8 cellular contexts compared by ENCODE assay signal in genomic region chr7:132577206-132578049, GRCh38. TPM values are rescaled to one million over a fixed set of nuclear protein-coding genes. Genes with fewer than 3 reads are reported as not detected.
A peak's percentile ranks its signal among the peaks of the same experiment; 100 is the strongest.
DNase-seq lines count a peak whose midpoint lies in the region; ATAC-seq, FAIRE-seq and TF ChIP-seq lines count a peak whose summit lies in the region.

No MANE protein-coding gene starts in this region.

- no peaks in the 10 kb centered on the region for H3K36me3 Mint-ChIP-seq in neural progenitor cell

- ATAC-seq in GM21528 (IDR thresholded peaks at IDR 0.05; ENCODE audit: low FRiP score, unreplicated experiment) = no peak

- H4K20me1 ChIP-seq in neural progenitor cell (ENCODE audit: low read depth) = peaks cover 31% of the 10 kb centered on the region

- H3K4me3 ChIP-seq in neural progenitor cell = peak overlapping the region; percentile 55

- peaks cover 2% of the 10 kb centered on the region for H3K9me3 Mint-ChIP-seq in neural progenitor cell

- H3K4me2 ChIP-seq in neural progenitor cell = peak overlapping the region; percentile 86

- H3F3A ChIP-seq in neural progenitor cell (ENCODE audit: low read depth) = peaks cover 27% of the 10 kb centered on the region

- H3K27ac ChIP-seq in VCaP (no peak overlapping the region; the same call in 1 of the 2 replicates), neural progenitor cell (no peak overlapping the region)

- H3K4me1 ChIP-seq in neural progenitor cell = peaks cover 40% of the 10 kb centered on the region

- no peaks in the 10 kb centered on the region for H3K79me2 ChIP-seq in neural progenitor cell (ENCODE audit: low read depth)

- no peak overlapping the region for H3K27ac Mint-ChIP-seq in neural progenitor cell

- peaks cover 83% of the 10 kb centered on the region for H3K27me3 ChIP-seq in neural progenitor cell

- peaks cover 36% of the 10 kb centered on the region for H3K4me1 Mint-ChIP-seq in neural progenitor cell

- TF ChIP-seq CTCF in VCaP (conservative IDR thresholded peaks at IDR 0.05) (peak; percentile 38; the same call in 1 of the 2 replicates), neural progenitor cell (IDR thresholded peaks at IDR 0.05) (peak; percentile 51)

- H3K9me3 ChIP-seq in neural progenitor cell (ENCODE audit: low read depth) = no peaks in the 10 kb centered on the region

- H3K9ac ChIP-seq in neural progenitor cell = no peak overlapping the region

- DNase-seq in C1 segment of cervical spinal cord (lab: John Stamatoyannopoulos, UW) (peak in 10 of 14 donors; percentile 15 to 66 (median 40)), Kasumi-1 (lab: John Stamatoyannopoulos, UW) (peak; percentile 66 to 76), frontal cortex (ENCODE audit: low spot score in 2 of 2) (peak; percentile 70 to 80), neural progenitor cell (ENCODE audit: low spot score) (peak; percentile 92), HTR-8/SVneo (ENCODE audit: insufficient read length, low spot score) (no peak), SIG-M5 treated with dmso at 0.1 percent for 504 hours (lab: John Stamatoyannopoulos, UW; ENCODE audit: unreplicated experiment) (no peak)

- H2AFZ ChIP-seq in neural progenitor cell (replicated peaks) = peak overlapping the region; percentile 97

- H3K36me3 ChIP-seq in neural progenitor cell = no peaks in the 10 kb centered on the region

- H3K27me3 Mint-ChIP-seq in neural progenitor cell (ENCODE audit: insufficient read depth, low read depth) = peaks cover 50% of the 10 kb centered on the region

- FAIRE-seq in frontal cortex (lab: Jason Lieb, UNC) (no peak), HTR-8/SVneo (lab: Jason Lieb, UNC) (no peak)

- peak overlapping the region; percentile 82 for H3K4me3 Mint-ChIP-seq in neural progenitor cell

RNA-seq across cellular contexts. Expression of gene PLXNA4, which starts 1.2 kb away (rescaled TPM):
- total RNA-seq in frontal cortex = 67.7 TPM
- total RNA-seq in neural progenitor cell (ENCODE audit: low replicate concordance) = 0.49 and 1.4 TPM in 2 replicates

Comparison
In these comparisons a context has a peak if more than half of its experiments do, and no peak if none do; other contexts are left out.
1. DNase-seq: peak in C1 segment of cervical spinal cord (10 of 14), Kasumi-1 (2 of 2), frontal cortex (2 of 2) and neural progenitor cell (single experiment); none in HTR-8/SVneo (single experiment) and SIG-M5 treated with dmso at 0.1 percent for 504 hours (single experiment).
2. RNA of gene PLXNA4, which starts 1.2 kb away (total RNA-seq): 67.7 TPM in frontal cortex (single experiment); 0.49 to 1.4 TPM in neural progenitor cell; every median in the first group is over 10 times any median in the second.